ENCODE assay signal across 8 cellular contexts in genomic region chr22:19853879-19854777, GRCh38. TPM values are rescaled to one million over a fixed set of nuclear protein-coding genes. Genes with fewer than 3 reads are reported as not detected.
DNase-seq lines count a peak whose midpoint lies in the region; ATAC-seq and TF ChIP-seq lines count a peak whose summit lies in the region.

No MANE protein-coding gene starts in this region.

- POLR2A ChIA-PET in activated CD4-positive, alpha-beta T cell treated with anti-CD3 and anti-CD28 coated beads, Interleukin-2, amount 10 ng/mL, durations not matched to agents 7 days and 5 days (lab: Charles Lee), result no interaction called here

- H3K4me3 ChIP-seq in GM12865 (ENCODE audit: low read depth, low read length) (peak overlapping the region; percentile 77), gastroesophageal sphincter (peak overlapping the region; percentile 73 to 83)

- DNase-seq in GM12865 (ENCODE audit: low read depth), result peak; percentile 31
- peak; percentile 35 for DNase-seq in activated CD4-positive, alpha-beta T cell treated with anti-CD3 and anti-CD28 coated beads, Interleukin-2, amount 10 ng/mL, durations not matched to agents 7 days and 5 days
- no peak for DNase-seq in omental fat pad (ENCODE audit: low spot score)
- no peak for DNase-seq in SKM-1 (lab: John Stamatoyannopoulos, UW; ENCODE audit: unreplicated experiment)
- DNase-seq in NCI-H2196 (lab: John Stamatoyannopoulos, UW; ENCODE audit: unreplicated experiment), result no peak
- no peak for DNase-seq in T1000 (lab: John Stamatoyannopoulos, UW)

- peaks cover 0 to 43% (median 20%) of the 10 kb centered on the region in 3 donors for H3K4me1 ChIP-seq in gastroesophageal sphincter

- H3K9me3 Mint-ChIP-seq in activated CD4-positive, alpha-beta T cell treated with anti-CD3 and anti-CD28 coated beads, Interleukin-2, amount 10 ng/mL, durations not matched to agents 7 days and 5 days, result no peaks in the 10 kb centered on the region

- H3K36me3 Mint-ChIP-seq in activated CD4-positive, alpha-beta T cell treated with anti-CD3 and anti-CD28 coated beads, Interleukin-2, amount 10 ng/mL, durations not matched to agents 7 days and 5 days (ENCODE audit: low read depth), result peaks cover 33% of the 10 kb centered on the region

- H3K27me3 ChIP-seq in gastroesophageal sphincter, result no peaks in the 10 kb centered on the region

- ATAC-seq in HG02884 (IDR thresholded peaks at IDR 0.05; ENCODE audit: unreplicated experiment), result peak; percentile 9
- peak; percentile 2 for ATAC-seq in gastroesophageal sphincter
- ATAC-seq in omental fat pad (ENCODE audit: low FRiP score), result peak; percentile 1

- H3K4me3 Mint-ChIP-seq in activated CD4-positive, alpha-beta T cell treated with anti-CD3 and anti-CD28 coated beads, Interleukin-2, amount 10 ng/mL, durations not matched to agents 7 days and 5 days, result peak overlapping the region; percentile 96

- WGBS in gastroesophageal sphincter (ENCODE audit: low coverage in 1 of 2), 2 donors, result 3% methylated on average over 11 of the region's 49 CpGs; no CpG with 5 or more reads in 1 of the 2 donors

- TF ChIP-seq CTCF in GM12865 (IDR thresholded peaks at IDR 0.05; ENCODE audit: insufficient read depth, low read depth, low read length, missing control alignments) (no peak), gastroesophageal sphincter (IDR thresholded peaks at IDR 0.05) (no peak), omental fat pad (IDR thresholded peaks at IDR 0.05) (no peak)

- H3K9me3 ChIP-seq in gastroesophageal sphincter, result no peaks in the 10 kb centered on the region

- no peak for TF ChIP-seq POLR2A in gastroesophageal sphincter (IDR thresholded peaks at IDR 0.05)

- TF ChIP-seq EP300 in gastroesophageal sphincter (IDR thresholded peaks at IDR 0.05), result no peak

- CTCF ChIA-PET in activated CD4-positive, alpha-beta T cell treated with anti-CD3 and anti-CD28 coated beads, Interleukin-2, amount 10 ng/mL, durations not matched to agents 7 days and 5 days (lab: Charles Lee), result no interaction called here

- H3K27me3 Mint-ChIP-seq in activated CD4-positive, alpha-beta T cell treated with anti-CD3 and anti-CD28 coated beads, Interleukin-2, amount 10 ng/mL, durations not matched to agents 7 days and 5 days, result no peaks in the 10 kb centered on the region

- peak overlapping the region; percentile 97 for H3K27ac Mint-ChIP-seq in activated CD4-positive, alpha-beta T cell treated with anti-CD3 and anti-CD28 coated beads, Interleukin-2, amount 10 ng/mL, durations not matched to agents 7 days and 5 days

- H3K27ac ChIP-seq in gastroesophageal sphincter, result peak overlapping the region; percentile 74 to 97 (median 94)

- peaks cover 42% of the 10 kb centered on the region for H3K4me1 Mint-ChIP-seq in activated CD4-positive, alpha-beta T cell treated with anti-CD3 and anti-CD28 coated beads, Interleukin-2, amount 10 ng/mL, durations not matched to agents 7 days and 5 days

- peaks cover 0 to 31% of the 10 kb centered on the region in 2 donors for H3K36me3 ChIP-seq in gastroesophageal sphincter

RNA-seq across cellular contexts. Expression of gene GNB1L, which starts 0.5 kb away (rescaled TPM):
- total RNA-seq in activated CD4-positive, alpha-beta T cell treated with anti-CD3 and anti-CD28 coated beads, Interleukin-2, amount 10 ng/mL, durations not matched to agents 7 days and 5 days, result 1 to 10 TPM; 5.3 to 7.3 TPM
- total RNA-seq in gastroesophageal sphincter (1 to 10 TPM; 4.8 to 8.7 (median 7.4) TPM), omental fat pad (1 to 10 TPM; 4.3 to 7.6 (median 6.1) TPM)

RNA-seq across cellular contexts. Expression of gene RTL10, which starts 0.5 kb away (rescaled TPM):
- 10 to 100 TPM; 21.4 to 21.5 TPM for total RNA-seq in activated CD4-positive, alpha-beta T cell treated with anti-CD3 and anti-CD28 coated beads, Interleukin-2, amount 10 ng/mL, durations not matched to agents 7 days and 5 days
- total RNA-seq in gastroesophageal sphincter, result 10 to 100 TPM in 2 of 4 donors, 1 to 10 TPM in 2; 6.6 to 15.9 (median 10.4) TPM
- total RNA-seq in omental fat pad, result 10 to 100 TPM in 3 of 4 donors, 1 to 10 TPM in 1; 7.6 to 12.6 (median 10.4) TPM

Comparison
In these comparisons a context has a peak if more than half of its experiments do, and no peak if none do; other contexts are left out.
1. DNase-seq: peak in GM12865 (single experiment) and activated CD4-positive, alpha-beta T cell treated with anti-CD3 and anti-CD28 coated beads, Interleukin-2, amount 10 ng/mL, durations not matched to agents 7 days and 5 days (single experiment); none in omental fat pad (single experiment), SKM-1 (single experiment), NCI-H2196 (single experiment) and T1000 (single experiment).
2. Peak in every context shown above with its lines, with median percentiles within 50 percentile points of each other: ATAC-seq.